ENCODE assay signal across 23 cellular contexts in the genomic region with DNA sequence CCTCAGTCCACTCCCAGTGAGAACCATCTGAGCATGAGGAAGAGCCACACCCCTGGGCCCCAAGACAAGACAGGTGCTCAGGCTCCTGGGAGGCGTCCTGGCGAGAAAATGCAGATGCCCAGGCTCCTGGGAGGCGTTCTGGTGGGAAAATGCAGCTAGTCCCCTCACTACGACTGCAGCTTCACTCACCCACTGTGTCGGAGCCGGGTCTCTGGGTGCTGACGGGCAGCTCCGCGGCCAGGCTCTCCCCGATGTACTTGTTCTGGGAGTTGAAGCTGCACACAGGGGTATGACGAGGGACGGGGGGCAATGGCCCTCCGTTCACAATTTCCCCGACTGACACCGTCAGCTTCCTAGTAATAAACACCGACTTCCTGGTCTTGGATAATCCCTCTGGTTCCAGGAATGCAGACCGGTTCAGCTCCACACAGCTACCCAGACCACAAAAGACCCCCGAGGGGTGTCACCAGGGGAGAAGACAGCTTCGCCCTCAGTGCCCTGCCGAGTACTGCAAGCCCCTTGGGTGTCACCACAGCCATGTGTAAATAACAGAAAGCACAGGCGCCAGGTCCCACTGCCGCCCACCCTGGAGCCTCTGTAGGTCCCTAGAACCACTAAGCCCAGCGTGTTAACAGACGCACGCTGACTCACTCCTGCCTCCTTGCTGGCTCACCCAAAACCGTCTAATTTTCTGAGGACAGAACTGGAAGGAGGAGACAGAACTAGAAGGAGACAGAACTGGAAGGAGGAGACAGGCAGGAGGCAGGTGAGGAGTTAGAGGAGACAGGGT. TPM values are rescaled to one million over a fixed set of nuclear protein-coding genes. Genes with fewer than 3 reads are reported as not detected.
DNase-seq lines count a peak whose midpoint lies in the region; ATAC-seq, FAIRE-seq and TF ChIP-seq lines count a peak whose summit lies in the region.
"Had no signal": no experiment of that assay in that cellular context is flagged by ENCODE, and none has a peak within 500 bp of the region (broad histone marks: within the 10 kb centered on the region; RNA-seq: fewer than 3 reads in every experiment).

No MANE protein-coding gene starts in this region.

- CTCF ChIA-PET in HepG2 (lab: Yijun Ruan, JAX; ENCODE audit: low intra/inter-chr PET ratio, low total read pairs): no interaction called here

- no peak overlapping the region for H3K4me2 ChIP-seq in HepG2 (ENCODE audit: low read depth, low read length)

- no peak overlapping the region for H3K27ac ChIP-seq in liver (ENCODE audit: low read depth in 1 of 2, low read length in 2 of 2)
- H3K27ac ChIP-seq in HepG2 (ENCODE audit: extremely low read length, insufficient read depth, low read length): no peak overlapping the region
- H3K27ac ChIP-seq in right lobe of liver: no peak overlapping the region
- H3K27ac ChIP-seq: dorsolateral prefrontal cortex, heart left ventricle, HL-60, sigmoid colon had no signal

- H3K9me3 ChIP-seq in liver (ENCODE audit: control insufficient read depth in 4 of 4, low read length in 3 of 4): no peaks in the 10 kb centered on the region
- H3K9me3 ChIP-seq in HepG2 (ENCODE audit: low read length): no peaks in the 10 kb centered on the region
- no peaks in the 10 kb centered on the region for H3K9me3 ChIP-seq in right lobe of liver
- H3K9me3 ChIP-seq: heart left ventricle, sigmoid colon had no signal

- no peak for TF ChIP-seq EP300 in HepG2 (IDR thresholded peaks at IDR 0.05; ENCODE audit: low read depth in 2 of 2, low read length in 2 of 2)
- TF ChIP-seq EP300 in HepG2 (CRISPR knock-in tag; IDR thresholded peaks at IDR 0.05; ENCODE audit: borderline replicate concordance): no peak

- DNase-seq in HepG2 (ENCODE audit: low spot score) (no peak), right lobe of liver (no peak), AG20443 (ENCODE audit: low spot score) (no peak), GM19238 (ENCODE audit: insufficient read length, low spot score) (no peak), LoVo (ENCODE audit: low spot score) (no peak)
- DNase-seq: activated CD8-positive, alpha-beta memory T cell treated with anti-CD3 and anti-CD28 coated beads for 24 hours; activated naive CD4-positive, alpha-beta T cell treated with Interleukin-2 at 50 U/mL for 16 hours; activated T-cell treated with anti-CD3 and anti-CD28 coated beads, Interleukin-2, amount 50 U/mL, for 48 hours; anterior cingulate cortex; C1 segment of cervical spinal cord; dorsolateral prefrontal cortex; EL; heart left ventricle; left cardiac atrium; midbrain; NCI-H2081; NCI-H82; sigmoid colon; stimulated activated CD4-positive, alpha-beta T cell treated with anti-CD3 and anti-CD28 coated beads, Interleukin-15, amount 100 ng/mL, for 24 hours had no signal

- H3K4me1 ChIP-seq in liver (ENCODE audit: control insufficient read depth in 4 of 4, insufficient read depth in 4 of 4, low read length in 3 of 4): no peaks in the 10 kb centered on the region
- no peaks in the 10 kb centered on the region for H3K4me1 ChIP-seq in HepG2 (ENCODE audit: insufficient read depth, low read length)
- no peaks in the 10 kb centered on the region for H3K4me1 ChIP-seq in right lobe of liver
- H3K4me1 ChIP-seq: heart left ventricle, sigmoid colon had no signal

- TF ChIP-seq POLR2A in HepG2 (IDR thresholded peaks at IDR 0.05; ENCODE audit: insufficient read depth in 1 of 2, low read depth in 2 of 2, low read length in 2 of 2) (no peak), right lobe of liver (IDR thresholded peaks at IDR 0.05) (no peak)

- intact Hi-C loops in HepG2 (cut with micrococcal nuclease; ENCODE audit: unreplicated experiment) (no loop called here), right lobe of liver (cut with DNase I) (no loop called here)

- H3K36me3 ChIP-seq in liver (ENCODE audit: control insufficient read depth in 4 of 4, insufficient read depth in 3 of 4, low read depth in 1 of 4, low read length in 3 of 4): peaks cover 20 to 76% (median 51%) of the 10 kb centered on the region in 4 donors
- H3K36me3 ChIP-seq in HepG2 (replicated peaks in 1 of 2; ENCODE audit: control insufficient read depth in 1 of 2, insufficient read depth in 2 of 2, low read length in 2 of 2): peaks cover 37 to 75% of the 10 kb centered on the region in 2 experiments
- peaks cover 0 to 85% (median 35%) of the 10 kb centered on the region in 4 donors for H3K36me3 ChIP-seq in right lobe of liver

- H3K4me3 ChIP-seq in liver (ENCODE audit: low read depth in 1 of 3, low read length in 3 of 3) (no peak overlapping the region), HepG2 (replicated peaks in 1 of 3; ENCODE audit: insufficient read depth in 1 of 3, low read depth in 2 of 3, low read length in 3 of 3) (no peak overlapping the region), right lobe of liver (no peak overlapping the region)
- H3K4me3 ChIP-seq: dorsolateral prefrontal cortex, heart left ventricle, sigmoid colon had no signal

- ATAC-seq in HepG2 (no peak), right lobe of liver (peak in 3 of 4 donors; percentile 11 to 29 (median 16))
- ATAC-seq: natural killer cell treated with Interleukin-12 subunit alpha and Interleukin-12 subunit beta and Interleukin-15 and Interleukin-18, amount 100 ng/mL, for 72 hours had no signal

- FAIRE-seq in HepG2 (lab: Jason Lieb, UNC): no peak
- FAIRE-seq: H54 had no signal

- H3K27me3 ChIP-seq in liver (ENCODE audit: control insufficient read depth in 4 of 4, insufficient read depth in 4 of 4, low read length in 3 of 4) (no peaks in the 10 kb centered on the region), HepG2 (ENCODE audit: control insufficient read depth in 1 of 2, insufficient read depth in 2 of 2, low read length in 2 of 2) (no peaks in the 10 kb centered on the region), right lobe of liver (no peaks in the 10 kb centered on the region)
- H3K27me3 ChIP-seq: dorsolateral prefrontal cortex, heart left ventricle, sigmoid colon had no signal

- POLR2A ChIA-PET in HepG2 (lab: Yijun Ruan, JAX): interaction anchor here (0.6 kb wide), 1 partner anchor 14 kb away, joined by 4 read pairs; no protein-coding TSS in a partner anchor

- no peak overlapping the region for H2AFZ ChIP-seq in HepG2 (ENCODE audit: low read length)

- H3K9ac ChIP-seq in liver (ENCODE audit: low read depth in 1 of 2, low read length in 2 of 2) (no peak overlapping the region), HepG2 (ENCODE audit: insufficient read depth, low read depth, low read length) (no peak overlapping the region)

- H4K20me1 ChIP-seq in HepG2 (ENCODE audit: insufficient read depth, low read length): no peaks in the 10 kb centered on the region

- WGBS in liver: 86% methylated on average over 26 of the region's 26 CpGs
- 88% methylated on average over 16 of the region's 26 CpGs for WGBS in HepG2 (ENCODE audit: low lambda C conversion rate)
- WGBS in right lobe of liver (ENCODE audit: insufficient coverage, low coverage, low lambda C conversion rate, missing lambda C conversion rate): 57% methylated on average over 3 of the region's 26 CpGs

- TF ChIP-seq CTCF in liver (IDR thresholded peaks at IDR 0.05; ENCODE audit: low read depth, low read length, missing input control): no peak
- no peak for TF ChIP-seq CTCF in HepG2 (CRISPR knock-in tag; IDR thresholded peaks at IDR 0.05)
- no peak for TF ChIP-seq CTCF in right lobe of liver (IDR thresholded peaks at IDR 0.05)

- no TSS peak for BruUV-seq in HepG2 (replicated peaks; lab: Mats Ljungman, UMichigan)

- no peaks in the 10 kb centered on the region for H3K79me2 ChIP-seq in HepG2 (ENCODE audit: insufficient read depth, low read length)

- in situ Hi-C loops in HepG2 (cut with HindIII; ENCODE audit: extremely low pct_ligation_motif_present, low pct_unique_long_range_greater_than_20kb): no loop called here

- TF ChIP-seq RAD21 in liver (IDR thresholded peaks at IDR 0.05) (no peak), HepG2 (CRISPR knock-in tag; IDR thresholded peaks at IDR 0.05) (no peak)

RNA-seq across cellular contexts. Expression of gene MCM3AP, which starts 19.5 kb away (rescaled TPM):
- total RNA-seq in liver (10 to 100 TPM; 44.9 to 58.1 TPM), HepG2 (2016; rRNA removed; fragmentation: Illumina TruSeq; extraction: Trizol) (54.7 and 63.5 TPM in 2 replicates), right lobe of liver (10 to 100 TPM; 34.4 to 44.6 (median 40.7) TPM)
- polyA plus RNA-seq in liver (10 to 100 TPM; 15.5 to 22.1 TPM), HepG2 (2011; rRNA removed) (27.0 and 31.6 TPM in 2 replicates)
- total RNA-seq in HepG2 (2016; cell fraction: cytosol; rRNA removed; fragmentation: Illumina TruSeq; extraction: Trizol; ENCODE audit: low read depth): 6.1 and 8.7 TPM in 2 replicates
- total RNA-seq in HepG2 (2016; cell fraction: insoluble cytoplasmic fraction; rRNA removed; fragmentation: Illumina TruSeq; extraction: Trizol): 52.6 and 60.2 TPM in 2 replicates
- 16.9 and 20.2 TPM in 2 replicates for total RNA-seq in HepG2 (2016; cell fraction: membrane; rRNA removed; fragmentation: Illumina TruSeq; extraction: Trizol)
- total RNA-seq in HepG2 (2016; cell fraction: nucleus; rRNA removed; fragmentation: Illumina TruSeq; extraction: Trizol): 60.4 and 72.1 TPM in 2 replicates
- 18.8 and 21.4 TPM in 2 replicates for polyA plus RNA-seq in HepG2 (2011; cell fraction: cytosol; rRNA removed)
- 115 TPM in 2 replicates for polyA plus RNA-seq in HepG2 (2011; cell fraction: nucleus; rRNA removed)
- polyA plus RNA-seq in HepG2 (2012): 35.0 and 42.0 TPM in 2 replicates
- polyA plus RNA-seq in HepG2 (2016; cell fraction: cytosol; fragmentation: Illumina TruSeq; extraction: Trizol; ENCODE audit: low read depth): 2.1 and 2.9 TPM in 2 replicates
- polyA plus RNA-seq in HepG2 (2016; cell fraction: insoluble cytoplasmic fraction; fragmentation: Illumina TruSeq; extraction: Trizol; ENCODE audit: low read depth): 37.3 and 48.4 TPM in 2 replicates
- polyA plus RNA-seq in HepG2 (2016; cell fraction: membrane; fragmentation: Illumina TruSeq; extraction: Trizol; ENCODE audit: low read depth): 4.8 and 5.8 TPM in 2 replicates
- polyA plus RNA-seq in HepG2 (2016; cell fraction: nucleus; fragmentation: Illumina TruSeq; extraction: Trizol; ENCODE audit: insufficient read depth, low read depth): 136 and 140 TPM in 2 replicates
- 55.5 and 59.3 TPM in 2 replicates for polyA minus RNA-seq in HepG2 (2011; rRNA and poly(A)+ RNA removed; ENCODE audit: low replicate concordance)
- polyA minus RNA-seq in HepG2 (2011; cell fraction: cytosol; rRNA and poly(A)+ RNA removed): 42.6 and 43.4 TPM in 2 replicates
- polyA minus RNA-seq in HepG2 (2011; cell fraction: nucleus; rRNA and poly(A)+ RNA removed): 105 and 113 TPM in 2 replicates

RNA-seq across cellular contexts. Expression of gene YBEY, which starts 20.2 kb away (rescaled TPM):
- total RNA-seq in liver (10 to 100 TPM in 1 of 2 donors, 1 to 10 TPM in 1; 6.3 to 11.3 TPM), HepG2 (2016; rRNA removed; fragmentation: Illumina TruSeq; extraction: Trizol) (6.5 and 8.9 TPM in 2 replicates), right lobe of liver (10 to 100 TPM in 2 of 6 experiments, 1 to 10 TPM in 4; 6.3 to 16.0 (median 7.3) TPM)
- polyA plus RNA-seq in liver (10 to 100 TPM in 1 of 2 donors, 1 to 10 TPM in 1; 8.7 to 11.8 TPM), HepG2 (2011; rRNA removed) (8.3 and 8.9 TPM in 2 replicates)
- 2.8 and 4.9 TPM in 2 replicates for total RNA-seq in HepG2 (2016; cell fraction: cytosol; rRNA removed; fragmentation: Illumina TruSeq; extraction: Trizol; ENCODE audit: low read depth)
- total RNA-seq in HepG2 (2016; cell fraction: insoluble cytoplasmic fraction; rRNA removed; fragmentation: Illumina TruSeq; extraction: Trizol): 6.7 and 7.5 TPM in 2 replicates
- 4.8 and 5.5 TPM in 2 replicates for total RNA-seq in HepG2 (2016; cell fraction: membrane; rRNA removed; fragmentation: Illumina TruSeq; extraction: Trizol)
- 5.0 and 6.0 TPM in 2 replicates for total RNA-seq in HepG2 (2016; cell fraction: nucleus; rRNA removed; fragmentation: Illumina TruSeq; extraction: Trizol)
- 6.4 and 8.2 TPM in 2 replicates for polyA plus RNA-seq in HepG2 (2011; cell fraction: cytosol; rRNA removed)
- polyA plus RNA-seq in HepG2 (2011; cell fraction: nucleus; rRNA removed): 9.0 and 12.5 TPM in 2 replicates
- polyA plus RNA-seq in HepG2 (2012): 7.7 and 8.4 TPM in 2 replicates
- polyA plus RNA-seq in HepG2 (2016; cell fraction: cytosol; fragmentation: Illumina TruSeq; extraction: Trizol; ENCODE audit: low read depth): 2.9 and 3.8 TPM in 2 replicates
- polyA plus RNA-seq in HepG2 (2016; cell fraction: insoluble cytoplasmic fraction; fragmentation: Illumina TruSeq; extraction: Trizol; ENCODE audit: low read depth): 7.5 and 8.5 TPM in 2 replicates
- polyA plus RNA-seq in HepG2 (2016; cell fraction: membrane; fragmentation: Illumina TruSeq; extraction: Trizol; ENCODE audit: low read depth): 3.3 and 4.2 TPM in 2 replicates
- 10.1 and 10.6 TPM in 2 replicates for polyA plus RNA-seq in HepG2 (2016; cell fraction: nucleus; fragmentation: Illumina TruSeq; extraction: Trizol; ENCODE audit: insufficient read depth, low read depth)
- 4.6 and 9.6 TPM in 2 replicates for polyA minus RNA-seq in HepG2 (2011; rRNA and poly(A)+ RNA removed; ENCODE audit: low replicate concordance)
- polyA minus RNA-seq in HepG2 (2011; cell fraction: cytosol; rRNA and poly(A)+ RNA removed): 1.9 and 3.3 TPM in 2 replicates
- 14.9 and 15.4 TPM in 2 replicates for polyA minus RNA-seq in HepG2 (2011; cell fraction: nucleus; rRNA and poly(A)+ RNA removed)

RNA-seq across cellular contexts. Expression of gene LSS, which starts 37.4 kb away (rescaled TPM):
- total RNA-seq in liver (100 to 1,000 TPM; 142 to 194 TPM), HepG2 (2016; rRNA removed; fragmentation: Illumina TruSeq; extraction: Trizol) (73.5 and 113 TPM in 2 replicates), right lobe of liver (100 to 1,000 TPM in 1 of 6 experiments, 10 to 100 TPM in 5; 37.0 to 103 (median 59.6) TPM)
- polyA plus RNA-seq in liver (10 to 100 TPM; 27.6 to 36.7 TPM), HepG2 (2011; rRNA removed) (72.6 and 182 TPM in 2 replicates)
- 7.3 and 7.8 TPM in 2 replicates for total RNA-seq in HepG2 (2016; cell fraction: cytosol; rRNA removed; fragmentation: Illumina TruSeq; extraction: Trizol; ENCODE audit: low read depth)
- total RNA-seq in HepG2 (2016; cell fraction: insoluble cytoplasmic fraction; rRNA removed; fragmentation: Illumina TruSeq; extraction: Trizol): 62.4 and 115 TPM in 2 replicates
- 31.7 and 32.0 TPM in 2 replicates for total RNA-seq in HepG2 (2016; cell fraction: membrane; rRNA removed; fragmentation: Illumina TruSeq; extraction: Trizol)
- total RNA-seq in HepG2 (2016; cell fraction: nucleus; rRNA removed; fragmentation: Illumina TruSeq; extraction: Trizol): 138 and 169 TPM in 2 replicates
- polyA plus RNA-seq in HepG2 (2011; cell fraction: cytosol; rRNA removed): 29.6 and 35.0 TPM in 2 replicates
- 771 and 1,172 TPM in 2 replicates for polyA plus RNA-seq in HepG2 (2011; cell fraction: nucleus; rRNA removed)
- polyA plus RNA-seq in HepG2 (2012): 69.9 and 111 TPM in 2 replicates
- 5.3 and 5.5 TPM in 2 replicates for polyA plus RNA-seq in HepG2 (2016; cell fraction: cytosol; fragmentation: Illumina TruSeq; extraction: Trizol; ENCODE audit: low read depth)
- polyA plus RNA-seq in HepG2 (2016; cell fraction: insoluble cytoplasmic fraction; fragmentation: Illumina TruSeq; extraction: Trizol; ENCODE audit: low read depth): 44.5 and 58.2 TPM in 2 replicates
- 14.1 and 14.6 TPM in 2 replicates for polyA plus RNA-seq in HepG2 (2016; cell fraction: membrane; fragmentation: Illumina TruSeq; extraction: Trizol; ENCODE audit: low read depth)
- polyA plus RNA-seq in HepG2 (2016; cell fraction: nucleus; fragmentation: Illumina TruSeq; extraction: Trizol; ENCODE audit: insufficient read depth, low read depth): 296 and 309 TPM in 2 replicates
- polyA minus RNA-seq in HepG2 (2011; rRNA and poly(A)+ RNA removed; ENCODE audit: low replicate concordance): 67.2 and 95.6 TPM in 2 replicates
- polyA minus RNA-seq in HepG2 (2011; cell fraction: cytosol; rRNA and poly(A)+ RNA removed): 16.2 and 25.1 TPM in 2 replicates
- 66.3 and 114 TPM in 2 replicates for polyA minus RNA-seq in HepG2 (2011; cell fraction: nucleus; rRNA and poly(A)+ RNA removed)

RNA-seq across cellular contexts. Expression of gene C21orf58, which starts 57.7 kb away (rescaled TPM):
- 10 to 100 TPM in 1 of 2 donors, under 1 TPM in 1; 0.75 to 17.7 TPM for total RNA-seq in liver
- under 1 TPM; 0.59 to 0.61 TPM for polyA plus RNA-seq in liver
- total RNA-seq in HepG2 (2016; rRNA removed; fragmentation: Illumina TruSeq; extraction: Trizol): 3.3 and 6.8 TPM in 2 replicates
- 5.2 and 5.5 TPM in 2 replicates for total RNA-seq in HepG2 (2016; cell fraction: cytosol; rRNA removed; fragmentation: Illumina TruSeq; extraction: Trizol; ENCODE audit: low read depth)
- 2.2 and 7.3 TPM in 2 replicates for total RNA-seq in HepG2 (2016; cell fraction: insoluble cytoplasmic fraction; rRNA removed; fragmentation: Illumina TruSeq; extraction: Trizol)
- total RNA-seq in HepG2 (2016; cell fraction: membrane; rRNA removed; fragmentation: Illumina TruSeq; extraction: Trizol): 4.4 and 5.0 TPM in 2 replicates
- total RNA-seq in HepG2 (2016; cell fraction: nucleus; rRNA removed; fragmentation: Illumina TruSeq; extraction: Trizol): 7.9 and 14.5 TPM in 2 replicates
- polyA plus RNA-seq in HepG2 (2011; rRNA removed): 3.2 and 3.5 TPM in 2 replicates
- 0.99 and 1.6 TPM in 2 replicates for polyA plus RNA-seq in HepG2 (2011; cell fraction: cytosol; rRNA removed)
- polyA plus RNA-seq in HepG2 (2011; cell fraction: nucleus; rRNA removed): 17.6 and 27.7 TPM in 2 replicates
- polyA plus RNA-seq in HepG2 (2012): 1.3 and 2.8 TPM in 2 replicates
- polyA plus RNA-seq in HepG2 (2016; cell fraction: cytosol; fragmentation: Illumina TruSeq; extraction: Trizol; ENCODE audit: low read depth): 0.69 and 0.97 TPM in 2 replicates
- 1.4 and 2.3 TPM in 2 replicates for polyA plus RNA-seq in HepG2 (2016; cell fraction: insoluble cytoplasmic fraction; fragmentation: Illumina TruSeq; extraction: Trizol; ENCODE audit: low read depth)
- 1.4 and 1.5 TPM in 2 replicates for polyA plus RNA-seq in HepG2 (2016; cell fraction: membrane; fragmentation: Illumina TruSeq; extraction: Trizol; ENCODE audit: low read depth)
- 19.1 and 20.8 TPM in 2 replicates for polyA plus RNA-seq in HepG2 (2016; cell fraction: nucleus; fragmentation: Illumina TruSeq; extraction: Trizol; ENCODE audit: insufficient read depth, low read depth)
- 12.3 and 40.6 TPM in 2 replicates for polyA minus RNA-seq in HepG2 (2011; rRNA and poly(A)+ RNA removed; ENCODE audit: low replicate concordance)
- polyA minus RNA-seq in HepG2 (2011; cell fraction: cytosol; rRNA and poly(A)+ RNA removed): 2.3 and 2.5 TPM in 2 replicates
- polyA minus RNA-seq in HepG2 (2011; cell fraction: nucleus; rRNA and poly(A)+ RNA removed): 11.2 and 15.3 TPM in 2 replicates
- total RNA-seq in right lobe of liver: 1 to 10 TPM in 5 of 6 experiments, under 1 TPM in 1; 1.00 to 2.4 (median 1.4) TPM

RNA-seq across cellular contexts. Expression of gene PCNT, which starts 58.0 kb away (rescaled TPM):
- 10 to 100 TPM; 22.5 to 36.8 TPM for total RNA-seq in liver
- 1 to 10 TPM; 6.7 to 7.9 TPM for polyA plus RNA-seq in liver
- total RNA-seq in HepG2 (2016; rRNA removed; fragmentation: Illumina TruSeq; extraction: Trizol): 12.2 and 12.4 TPM in 2 replicates
- 11.8 and 13.7 TPM in 2 replicates for total RNA-seq in HepG2 (2016; cell fraction: cytosol; rRNA removed; fragmentation: Illumina TruSeq; extraction: Trizol; ENCODE audit: low read depth)
- 9.9 and 13.1 TPM in 2 replicates for total RNA-seq in HepG2 (2016; cell fraction: insoluble cytoplasmic fraction; rRNA removed; fragmentation: Illumina TruSeq; extraction: Trizol)
- total RNA-seq in HepG2 (2016; cell fraction: membrane; rRNA removed; fragmentation: Illumina TruSeq; extraction: Trizol): 6.9 and 8.5 TPM in 2 replicates
- total RNA-seq in HepG2 (2016; cell fraction: nucleus; rRNA removed; fragmentation: Illumina TruSeq; extraction: Trizol): 24.8 and 28.6 TPM in 2 replicates
- polyA plus RNA-seq in HepG2 (2011; rRNA removed): 5.6 and 7.4 TPM in 2 replicates
- 2.5 and 3.7 TPM in 2 replicates for polyA plus RNA-seq in HepG2 (2011; cell fraction: cytosol; rRNA removed)
- 25.9 and 37.1 TPM in 2 replicates for polyA plus RNA-seq in HepG2 (2011; cell fraction: nucleus; rRNA removed)
- polyA plus RNA-seq in HepG2 (2012): 6.5 and 6.9 TPM in 2 replicates
- polyA plus RNA-seq in HepG2 (2016; cell fraction: cytosol; fragmentation: Illumina TruSeq; extraction: Trizol; ENCODE audit: low read depth): 1.0 and 1.4 TPM in 2 replicates
- 8.8 and 9.4 TPM in 2 replicates for polyA plus RNA-seq in HepG2 (2016; cell fraction: insoluble cytoplasmic fraction; fragmentation: Illumina TruSeq; extraction: Trizol; ENCODE audit: low read depth)
- 1.3 and 2.7 TPM in 2 replicates for polyA plus RNA-seq in HepG2 (2016; cell fraction: membrane; fragmentation: Illumina TruSeq; extraction: Trizol; ENCODE audit: low read depth)
- polyA plus RNA-seq in HepG2 (2016; cell fraction: nucleus; fragmentation: Illumina TruSeq; extraction: Trizol; ENCODE audit: insufficient read depth, low read depth): 46.6 and 55.1 TPM in 2 replicates
- 31.0 and 75.2 TPM in 2 replicates for polyA minus RNA-seq in HepG2 (2011; rRNA and poly(A)+ RNA removed; ENCODE audit: low replicate concordance)
- 4.6 and 7.0 TPM in 2 replicates for polyA minus RNA-seq in HepG2 (2011; cell fraction: cytosol; rRNA and poly(A)+ RNA removed)
- 17.2 and 19.3 TPM in 2 replicates for polyA minus RNA-seq in HepG2 (2011; cell fraction: nucleus; rRNA and poly(A)+ RNA removed)
- total RNA-seq in right lobe of liver: 10 to 100 TPM in 5 of 6 experiments, 1 to 10 TPM in 1; 9.9 to 18.2 (median 14.1) TPM
